9 cellular contexts compared by ENCODE assay signal in genomic region chr15:55254916-55255679, GRCh38. TPM values are rescaled to one million over a fixed set of nuclear protein-coding genes. Genes with fewer than 3 reads are reported as not detected.
A peak's percentile ranks its signal among the peaks of the same experiment; 100 is the strongest.
DNase-seq lines count a peak whose midpoint lies in the region; ATAC-seq and TF ChIP-seq lines count a peak whose summit lies in the region.
"Had no signal": no experiment of that assay in that cellular context is flagged by ENCODE, and none has a peak within 500 bp of the region (broad histone marks: within the 10 kb centered on the region; RNA-seq: fewer than 3 reads in every experiment).

No MANE protein-coding gene starts in this region.

- peaks cover 40% of the 10 kb centered on the region for H3K4me1 Mint-ChIP-seq in memory B cell
- peaks cover 46% of the 10 kb centered on the region for H3K4me1 Mint-ChIP-seq in HFFc6 (ENCODE audit: low read depth)

- DNase-seq in HEK293T (ENCODE audit: extremely low spot score), result no peak
- peak; percentile 76 for DNase-seq in OCI-M1 (lab: John Stamatoyannopoulos, UW)
- no peak for DNase-seq in memory B cell (ENCODE audit: low spot score in 2 of 2)
- no peak for DNase-seq in HFFc6
- no peak for DNase-seq in sciatic nerve (ENCODE audit: low spot score)
- no peak for DNase-seq in SHP77 (lab: John Stamatoyannopoulos, UW)
- DNase-seq in activated CD4-positive, alpha-beta T cell treated with anti-CD3 and anti-CD28 coated beads for 4 hours, result no peak
- DNase-seq: mesendoderm had no signal

- ATAC-seq in GM18508 (IDR thresholded peaks at IDR 0.05; ENCODE audit: insufficient read depth, unreplicated experiment), result peak; percentile 34
- peak; percentile 74 for ATAC-seq in memory B cell (ENCODE audit: low read depth)
- ATAC-seq in sciatic nerve, result no peak

- H3K9me3 Mint-ChIP-seq in memory B cell, result no peaks in the 10 kb centered on the region
- H3K9me3 Mint-ChIP-seq in HFFc6, result no peaks in the 10 kb centered on the region; the same call in 1 of the 2 replicates

- CTCF ChIA-PET in HEK293T (lab: Yijun Ruan, JAX), result interaction anchor here (0.7 kb wide), 1 partner anchor 151 kb away, joined by 3 read pairs; no protein-coding TSS in a partner anchor

- intact Hi-C loops in sciatic nerve (cut with DNase I), result no loop called here

- POLR2A ChIA-PET in HEK293T (lab: Yijun Ruan, JAX), result no interaction called here

- H3K36me3 Mint-ChIP-seq in memory B cell (peaks cover 6% of the 10 kb centered on the region), HFFc6 (ENCODE audit: low read depth) (peaks cover 7% of the 10 kb centered on the region)

- H3K27ac Mint-ChIP-seq in memory B cell, result peak overlapping the region; percentile 93
- H3K27ac Mint-ChIP-seq in HFFc6, result no peak overlapping the region

- H3K4me3 Mint-ChIP-seq in memory B cell (peak overlapping the region; percentile 80), HFFc6 (no peak overlapping the region)

- TF ChIP-seq CTCF in HFFc6 (IDR thresholded peaks at IDR 0.05), result no peak

- no peaks in the 10 kb centered on the region for H3K27me3 Mint-ChIP-seq in memory B cell
- no peaks in the 10 kb centered on the region for H3K27me3 Mint-ChIP-seq in HFFc6 (ENCODE audit: insufficient read depth)

TF ChIP-seq in HEK293T, 16 proteins besides CTCF, POLR2A, EP300 and RAD21:
- TF ChIP-seq PKNOX1 (IDR thresholded peaks at IDR 0.05), result peak; percentile 29; the same call in 1 of the 2 replicates
- no peak for TF ChIP-seq ZNF384 (IDR thresholded peaks at IDR 0.05)
- no peak for TF ChIP-seq BHLHE40 (IDR thresholded peaks at IDR 0.05; ENCODE audit: borderline replicate concordance)
- TF ChIP-seq NFRKB (IDR thresholded peaks at IDR 0.05), result no peak

RNA-seq across cellular contexts. Expression of gene RAB27A, which starts 34.5 kb away (rescaled TPM):
- 10 to 100 TPM in 4 of 6 experiments, 1 to 10 TPM in 2; 6.9 to 13.7 (median 13.0) TPM for total RNA-seq in HFFc6 (2021; fragmentation: NEBNext Ultra II Directional; extraction: Animal tissue kit (Norgen Biotek cat#: 25700))
- 27.6 TPM for total RNA-seq in sciatic nerve

RNA-seq across cellular contexts. Expression of gene RSL24D1, which starts 58.4 kb away (rescaled TPM):
- 10 to 100 TPM; 51.8 to 58.1 (median 55.4) TPM for total RNA-seq in HFFc6 (2021; fragmentation: NEBNext Ultra II Directional; extraction: Animal tissue kit (Norgen Biotek cat#: 25700))
- 64.0 TPM for total RNA-seq in sciatic nerve
